In the genomic region with DNA sequence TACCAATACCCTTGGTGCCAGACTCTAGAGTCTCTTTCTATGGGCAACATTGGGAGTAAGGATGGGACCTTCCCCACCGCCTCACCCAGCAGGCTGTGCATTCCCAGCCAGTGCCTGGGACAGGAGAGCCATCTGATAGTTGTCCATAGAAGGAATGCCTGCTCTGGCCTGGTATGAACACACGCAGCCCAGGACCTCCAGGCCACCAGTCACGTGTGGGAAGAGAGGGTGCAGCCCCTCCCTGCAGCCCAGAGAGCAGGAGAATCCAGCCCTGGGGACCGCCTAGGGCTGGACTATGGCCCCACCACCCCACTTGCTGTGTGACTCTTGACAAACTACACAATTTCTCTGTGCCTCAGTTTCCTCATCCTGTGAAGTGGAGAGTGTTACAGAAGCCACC, we compare ENCODE assay signal across 17 cellular contexts.
"Had no signal": no experiment of that assay in that cellular context is flagged by ENCODE, and none has a peak within 500 bp of the region (broad histone marks: within the 10 kb centered on the region; RNA-seq: fewer than 3 reads in every experiment).

No MANE protein-coding gene starts in this region.

- H3K4me3 Mint-ChIP-seq: activated CD8-positive, alpha-beta memory T cell treated with anti-CD3 and anti-CD28 coated beads, Interleukin-2, amount 10 ng/mL, durations not matched to agents 7 days and 5 days; activated naive CD4-positive, alpha-beta T cell treated with anti-CD3 and anti-CD28 coated beads, Interleukin-2, amount 10 ng/mL, durations not matched to agents 7 days and 5 days; effector memory CD8-positive, alpha-beta T cell had no signal

- H3K9me3 ChIP-seq: ascending aorta, breast epithelium, neutrophil, thoracic aorta had no signal

- H3K36me3 ChIP-seq: ascending aorta, breast epithelium, neutrophil, thoracic aorta had no signal

- H3K27me3 Mint-ChIP-seq: activated CD8-positive, alpha-beta memory T cell treated with anti-CD3 and anti-CD28 coated beads, Interleukin-2, amount 10 ng/mL, durations not matched to agents 7 days and 5 days had no signal

- H3K4me1 ChIP-seq: ascending aorta, breast epithelium, foreskin keratinocyte had no signal

- ATAC-seq: activated CD8-positive, alpha-beta memory T cell treated with anti-CD3 and anti-CD28 coated beads, Interleukin-2, amount 10 ng/mL, durations not matched to agents 7 days and 5 days; effector memory CD8-positive, alpha-beta T cell; foreskin keratinocyte; right cardiac atrium had no signal

- H3K27ac Mint-ChIP-seq: activated CD8-positive, alpha-beta memory T cell treated with anti-CD3 and anti-CD28 coated beads, Interleukin-2, amount 10 ng/mL, durations not matched to agents 7 days and 5 days; activated naive CD4-positive, alpha-beta T cell treated with anti-CD3 and anti-CD28 coated beads, Interleukin-2, amount 10 ng/mL, durations not matched to agents 7 days and 5 days; effector memory CD8-positive, alpha-beta T cell had no signal

- H3K9me3 Mint-ChIP-seq: activated naive CD4-positive, alpha-beta T cell treated with anti-CD3 and anti-CD28 coated beads, Interleukin-2, amount 10 ng/mL, durations not matched to agents 7 days and 5 days; effector memory CD8-positive, alpha-beta T cell had no signal

- H3K27ac ChIP-seq: ascending aorta, breast epithelium, foreskin keratinocyte, neutrophil, thoracic aorta had no signal

- DNase-seq: activated CD4-positive, alpha-beta T cell treated with anti-CD3 and anti-CD28 coated beads, Interleukin-2, amount 50 U/mL, for 4 hours; activated CD4-positive, CD25-positive, alpha-beta regulatory T cell treated with anti-CD3 and anti-CD28 coated beads, Interleukin-2, amount 50 U/mL, for 72 hours; activated CD8-positive, alpha-beta memory T cell treated with anti-CD3 and anti-CD28 coated beads, Interleukin-2, amount 10 ng/mL, durations not matched to agents 7 days and 5 days; activated naive CD4-positive, alpha-beta T cell treated with anti-CD3 and anti-CD28 coated beads, Interleukin-2, amount 10 ng/mL, durations not matched to agents 7 days and 5 days; activated T-cell treated with anti-CD3 and anti-CD28 coated beads, Interleukin-2, amount 50 U/mL, for 1 hour; dermis blood vessel endothelial cell; effector memory CD8-positive, alpha-beta T cell; foreskin keratinocyte; glutamatergic neuron; kidney glomerular epithelial cell; right cardiac atrium; T-helper 9 cell had no signal

- H3K36me3 Mint-ChIP-seq: activated CD8-positive, alpha-beta memory T cell treated with anti-CD3 and anti-CD28 coated beads, Interleukin-2, amount 10 ng/mL, durations not matched to agents 7 days and 5 days; activated naive CD4-positive, alpha-beta T cell treated with anti-CD3 and anti-CD28 coated beads, Interleukin-2, amount 10 ng/mL, durations not matched to agents 7 days and 5 days had no signal

- H3K4me3 ChIP-seq: ascending aorta, breast epithelium, smooth muscle cell, thoracic aorta had no signal
